Comparison of ENCODE assay signal across 15 cellular contexts in genomic region chr12:116498471-116498870, GRCh38.
"Had no signal": no experiment of that assay in that cellular context is flagged by ENCODE, and none has a peak within 500 bp of the region (broad histone marks: within the 10 kb centered on the region; RNA-seq: fewer than 3 reads in every experiment).

No MANE protein-coding gene starts in this region.

- H3K9me3 ChIP-seq: esophagus squamous epithelium, tibial artery, vagina had no signal

- H3K36me3 ChIP-seq: esophagus squamous epithelium, tibial artery, vagina had no signal

- H3K27me3 Mint-ChIP-seq: activated CD4-positive, alpha-beta memory T cell treated with anti-CD3 and anti-CD28 coated beads for 36 hours; brain; naive B cell had no signal

- H3K27ac Mint-ChIP-seq: activated CD4-positive, alpha-beta memory T cell treated with anti-CD3 and anti-CD28 coated beads for 36 hours; activated naive CD4-positive, alpha-beta T cell treated with anti-CD3 and anti-CD28 coated beads, Interleukin-2, amount 50 U/mL, for 72 hours; brain had no signal

- H3K4me3 Mint-ChIP-seq: activated CD4-positive, alpha-beta memory T cell treated with anti-CD3 and anti-CD28 coated beads for 36 hours; activated T-cell treated with anti-CD3 and anti-CD28 coated beads, Interleukin-2, amount 50 U/mL, for 4 hours; brain; naive B cell had no signal

- DNase-seq: activated CD4-positive, alpha-beta memory T cell treated with anti-CD3 and anti-CD28 coated beads for 36 hours; activated CD4-positive, alpha-beta T cell treated with anti-CD3 and anti-CD28 coated beads for 1 hour; activated effector memory CD4-positive, alpha-beta T cell treated with anti-CD3 and anti-CD28 coated beads, Interleukin-2, amount 50 U/mL, for 16 hours; activated T-cell treated with anti-CD3 and anti-CD28 coated beads, Interleukin-2, amount 50 U/mL, for 4 hours; amygdala; esophagus squamous epithelium; left cardiac atrium; naive B cell; T1000; tibial artery had no signal

- H3K4me3 ChIP-seq: esophagus squamous epithelium, lung, skin epidermis, tibial artery, vagina had no signal

- H3K9me3 Mint-ChIP-seq: activated CD4-positive, alpha-beta memory T cell treated with anti-CD3 and anti-CD28 coated beads for 36 hours; activated naive CD4-positive, alpha-beta T cell treated with anti-CD3 and anti-CD28 coated beads, Interleukin-2, amount 50 U/mL, for 72 hours; activated T-cell treated with anti-CD3 and anti-CD28 coated beads, Interleukin-2, amount 50 U/mL, for 4 hours; naive B cell had no signal

- H3K36me3 Mint-ChIP-seq: activated CD4-positive, alpha-beta memory T cell treated with anti-CD3 and anti-CD28 coated beads for 36 hours; activated naive CD4-positive, alpha-beta T cell treated with anti-CD3 and anti-CD28 coated beads, Interleukin-2, amount 50 U/mL, for 72 hours; brain; naive B cell had no signal

- H3K27me3 ChIP-seq: esophagus squamous epithelium, tibial artery, vagina had no signal

- H3K27ac ChIP-seq: esophagus squamous epithelium, tibial artery, vagina had no signal

- ATAC-seq: activated naive CD4-positive, alpha-beta T cell treated with anti-CD3 and anti-CD28 coated beads, Interleukin-2, amount 50 U/mL, for 72 hours; activated T-cell treated with anti-CD3 and anti-CD28 coated beads, Interleukin-2, amount 50 U/mL, for 4 hours; left cardiac atrium had no signal

- H3K4me1 ChIP-seq: vagina had no signal
